Comparison of ENCODE assay signal across 8 cellular contexts in the genomic region with DNA sequence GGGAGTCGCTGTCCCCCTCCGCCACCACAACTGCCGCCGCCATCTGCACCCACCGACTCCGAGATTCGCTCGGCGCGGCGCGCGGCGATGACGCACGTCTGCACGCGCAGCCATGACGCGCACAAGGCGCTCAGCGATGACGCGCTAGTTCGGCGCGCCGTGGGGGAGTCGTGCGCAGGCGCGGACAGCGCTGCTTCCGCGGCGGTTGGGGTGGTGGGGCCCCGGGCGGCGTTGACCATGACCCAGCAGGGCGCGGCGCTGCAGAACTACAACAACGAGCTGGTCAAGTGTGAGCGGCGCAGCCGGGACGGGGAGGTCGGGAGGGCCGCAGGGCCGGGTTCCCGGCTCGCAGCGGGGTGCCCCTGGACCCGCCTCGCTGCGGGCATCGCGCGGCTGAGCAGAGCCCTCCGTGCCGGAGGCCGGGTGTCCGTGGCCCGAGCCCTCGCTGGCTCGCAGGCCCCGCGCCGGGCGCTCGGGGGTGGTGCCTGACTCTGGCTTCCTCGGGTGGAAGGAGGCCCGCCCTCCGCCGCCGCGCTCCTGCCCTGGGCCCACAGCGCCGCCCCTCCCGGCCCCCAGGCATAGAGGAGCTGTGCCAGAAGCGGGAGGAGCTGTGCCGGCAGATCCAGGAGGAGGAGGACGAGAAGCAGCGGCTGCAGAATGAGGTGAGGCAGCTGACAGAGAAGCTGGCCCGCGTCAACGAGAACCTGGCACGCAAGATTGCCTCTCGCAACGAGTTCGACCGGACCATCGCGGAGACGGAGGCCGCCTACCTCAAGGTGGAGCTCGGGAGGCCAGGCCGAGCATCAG. TPM values are rescaled to one million over a fixed set of nuclear protein-coding genes. Genes with fewer than 3 reads are reported as not detected.
A peak's percentile ranks its signal among the peaks of the same experiment; 100 is the strongest.
DNase-seq lines count a peak whose midpoint lies in the region; ATAC-seq and TF ChIP-seq lines count a peak whose summit lies in the region.

A gene with protein sequence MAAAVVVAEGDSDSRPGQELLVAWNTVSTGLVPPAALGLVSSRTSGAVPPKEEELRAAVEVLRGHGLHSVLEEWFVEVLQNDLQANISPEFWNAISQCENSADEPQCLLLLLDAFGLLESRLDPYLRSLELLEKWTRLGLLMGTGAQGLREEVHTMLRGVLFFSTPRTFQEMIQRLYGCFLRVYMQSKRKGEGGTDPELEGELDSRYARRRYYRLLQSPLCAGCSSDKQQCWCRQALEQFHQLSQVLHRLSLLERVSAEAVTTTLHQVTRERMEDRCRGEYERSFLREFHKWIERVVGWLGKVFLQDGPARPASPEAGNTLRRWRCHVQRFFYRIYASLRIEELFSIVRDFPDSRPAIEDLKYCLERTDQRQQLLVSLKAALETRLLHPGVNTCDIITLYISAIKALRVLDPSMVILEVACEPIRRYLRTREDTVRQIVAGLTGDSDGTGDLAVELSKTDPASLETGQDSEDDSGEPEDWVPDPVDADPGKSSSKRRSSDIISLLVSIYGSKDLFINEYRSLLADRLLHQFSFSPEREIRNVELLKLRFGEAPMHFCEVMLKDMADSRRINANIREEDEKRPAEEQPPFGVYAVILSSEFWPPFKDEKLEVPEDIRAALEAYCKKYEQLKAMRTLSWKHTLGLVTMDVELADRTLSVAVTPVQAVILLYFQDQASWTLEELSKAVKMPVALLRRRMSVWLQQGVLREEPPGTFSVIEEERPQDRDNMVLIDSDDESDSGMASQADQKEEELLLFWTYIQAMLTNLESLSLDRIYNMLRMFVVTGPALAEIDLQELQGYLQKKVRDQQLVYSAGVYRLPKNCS (minus strand): TSS at position 71 of the 807 bp plus-strand sequence. CDS start 28 bp downstream, at position 43.
A gene with protein sequence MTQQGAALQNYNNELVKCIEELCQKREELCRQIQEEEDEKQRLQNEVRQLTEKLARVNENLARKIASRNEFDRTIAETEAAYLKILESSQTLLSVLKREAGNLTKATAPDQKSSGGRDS (plus strand): TSS at position 187 of the 807 bp plus-strand sequence. CDS start 51 bp downstream, at position 238.

- H3K4me1 Mint-ChIP-seq in activated T-cell treated with anti-CD3 and anti-CD28 coated beads, Interleukin-2, amount 50 U/mL, for 24 hours (ENCODE audit: low read depth): peaks cover 49% of the 10 kb centered on the region

- no peak within 1 kb of the TSS; the same call in 1 of the 2 replicates for H2BK120ac ChIP-seq in IMR-90 (ENCODE audit: low read depth, low read length)

- H3K27me3 ChIP-seq in IMR-90 (ENCODE audit: control insufficient read depth, insufficient read depth, low read length): no peaks in the 10 kb centered on the region
- H3K27me3 ChIP-seq in PC-9 (ENCODE audit: insufficient read depth, low read depth): no peaks in the 10 kb centered on the region

- peak within 1 kb of the TSS; percentile 41 for H3K56ac ChIP-seq in IMR-90 (ENCODE audit: extremely low read depth, insufficient read depth, low read length)

- H3K9me1 ChIP-seq in IMR-90 (ENCODE audit: insufficient read depth, low read length): no peaks in the 10 kb centered on the region

- peaks cover 38% of the 10 kb centered on the region for H3K79me2 ChIP-seq in PC-9 (ENCODE audit: low read depth)

- peak within 1 kb of the TSS; percentile 84 for H2BK5ac ChIP-seq in IMR-90 (ENCODE audit: low read depth, low read length, poor library complexity, severe bottlenecking)

- peak within 1 kb of the TSS; percentile 84 for H2AK5ac ChIP-seq in IMR-90 (ENCODE audit: low read depth, low read length)

- dilution Hi-C loops in IMR-90 (cut with HindIII; ENCODE audit: low sequenced_read_pairs, unreplicated experiment): no loop called here

- H3K9me3 Mint-ChIP-seq in activated T-cell treated with anti-CD3 and anti-CD28 coated beads, Interleukin-2, amount 50 U/mL, for 24 hours: no peaks in the 10 kb centered on the region

- H3K4me3 ChIP-seq in IMR-90 (ENCODE audit: insufficient read depth, low read depth, low read length): peak within 1 kb of the TSS; percentile 91
- peak within 1 kb of the TSS; percentile 97 for H3K4me3 ChIP-seq in PC-9

- TF ChIP-seq CTCF in IMR-90 (conservative IDR thresholded peaks at IDR 0.05; ENCODE audit: low read depth, low read length): peak; percentile 50
- peak; percentile 44; the same call in 1 of the 2 replicates for TF ChIP-seq CTCF in PC-9 (conservative IDR thresholded peaks at IDR 0.05)

- peak within 1 kb of the TSS; percentile 66 for H4K91ac ChIP-seq in IMR-90 (ENCODE audit: insufficient read depth, low read depth, low read length)

- peak within 1 kb of the TSS; percentile 84 for H3K9ac ChIP-seq in IMR-90 (ENCODE audit: low read depth, low read length)

- peaks cover 5 to 62% of the 10 kb centered on the region in 2 experiments for H3K79me1 ChIP-seq in IMR-90 (ENCODE audit: low read depth in 1 of 2, low read length in 2 of 2)

- H3K4ac ChIP-seq in IMR-90 (ENCODE audit: low read depth, low read length): peak within 1 kb of the TSS; percentile 79

- H3K9me3 ChIP-seq in IMR-90 (ENCODE audit: control insufficient read depth, insufficient read depth, low read length) (no peaks in the 10 kb centered on the region), PC-9 (ENCODE audit: insufficient read depth, low read depth) (no peaks in the 10 kb centered on the region)

- H3K9me2 ChIP-seq in PC-9 (ENCODE audit: insufficient read depth): no peaks in the 10 kb centered on the region

- BruUV-seq in IMR-90 (replicated peaks; lab: Mats Ljungman, UMichigan) (no TSS peak), PC-9 (replicated peaks; lab: Mats Ljungman, UMichigan) (no TSS peak)

- in situ Hi-C loops in IMR-90 (cut with MboI; ENCODE audit: low sequenced_read_pairs): no loop called here

- H4K8ac ChIP-seq in IMR-90 (ENCODE audit: low read depth in 2 of 2, low read length in 2 of 2): peak within 1 kb of the TSS; percentile 69 to 97

- H3K27ac ChIP-seq in IMR-90 (ENCODE audit: insufficient read depth, low read length) (peak within 1 kb of the TSS; percentile 73), PC-9 (peak within 1 kb of the TSS; percentile 74)

- H3K23ac ChIP-seq in IMR-90 (ENCODE audit: low read depth, low read length): peak within 1 kb of the TSS; percentile 35; the same call in 1 of the 2 replicates

- H2AK9ac ChIP-seq in IMR-90 (replicated peaks; ENCODE audit: low read depth, low read length, poor library complexity): peak within 1 kb of the TSS; percentile 96

- H4K20me1 ChIP-seq in IMR-90 (ENCODE audit: insufficient read depth, low read length) (peaks cover 22% of the 10 kb centered on the region), PC-9 (ENCODE audit: insufficient read depth) (peaks cover 23% of the 10 kb centered on the region)

- peak within 1 kb of the TSS; percentile 96 for H3K4me3 Mint-ChIP-seq in activated T-cell treated with anti-CD3 and anti-CD28 coated beads, Interleukin-2, amount 50 U/mL, for 24 hours

- H2AFZ ChIP-seq in IMR-90 (replicated peaks; ENCODE audit: low read length, poor library complexity) (peak within 1 kb of the TSS; percentile 99), PC-9 (peak within 1 kb of the TSS; percentile 93)

- no peak within 1 kb of the TSS for H3K18ac ChIP-seq in IMR-90 (ENCODE audit: low read depth, low read length)

- H2BK15ac ChIP-seq in IMR-90 (ENCODE audit: low read depth, low read length): no peak within 1 kb of the TSS

- H3K4me1 ChIP-seq in IMR-90 (ENCODE audit: control insufficient read depth, insufficient read depth, low read length): peaks cover 16% of the 10 kb centered on the region
- H3K4me1 ChIP-seq in PC-9 (replicated peaks; ENCODE audit: insufficient read depth): peaks cover 33% of the 10 kb centered on the region

- H3K14ac ChIP-seq in IMR-90 (replicated peaks; ENCODE audit: low read depth, low read length): peak within 1 kb of the TSS; percentile 77

- peaks cover 18% of the 10 kb centered on the region for H3F3A ChIP-seq in PC-9 (ENCODE audit: insufficient read depth, low read depth)

- TF ChIP-seq RAD21 in IMR-90 (IDR thresholded peaks at IDR 0.05; ENCODE audit: low read length): peak; percentile 42

- peak; percentile 80 for DNase-seq in DMS153 (lab: John Stamatoyannopoulos, UW)
- DNase-seq in IMR-90: peak; percentile 92
- peak; percentile 81 to 98 for DNase-seq in PC-9
- peak; percentile 98 for DNase-seq in activated T-cell treated with anti-CD3 and anti-CD28 coated beads, Interleukin-2, amount 50 U/mL, for 24 hours
- DNase-seq in myocyte (ENCODE audit: low read depth): peak; percentile 94
- peak; percentile 82 to 94 for DNase-seq in stimulated activated CD8-positive, alpha-beta memory T cell treated with anti-CD3 and anti-CD28 coated beads, Interleukin-7, amount 100 ng/mL, for 48 hours (ENCODE audit: extremely low read depth in 1 of 2, low read depth in 1 of 2)

- H2BK20ac ChIP-seq in IMR-90 (ENCODE audit: low read depth, low read length): no peak within 1 kb of the TSS

- no peaks in the 10 kb centered on the region for H3K27me3 Mint-ChIP-seq in activated T-cell treated with anti-CD3 and anti-CD28 coated beads, Interleukin-2, amount 50 U/mL, for 24 hours

- WGBS in IMR-90 (ENCODE audit: extremely low coverage in 2 of 2, insufficient read length in 1 of 2), 2 experiments: 0% methylated on average over 81 of the region's 98 CpGs; no CpG with 5 or more reads in 1 of the 2 experiments

- TF ChIP-seq POLR2A in IMR-90 (IDR thresholded peaks at IDR 0.05; ENCODE audit: low read depth, low read length): peak; percentile 86

- ATAC-seq in GM21526 (IDR thresholded peaks at IDR 0.05; ENCODE audit: low FRiP score, unreplicated experiment): peak; percentile 63
- peak; percentile 91 for ATAC-seq in IMR-90 (ENCODE audit: low read depth)
- ATAC-seq in esophagus mucosa: peak; percentile 84

- H4K5ac ChIP-seq in IMR-90 (ENCODE audit: low read depth, low read length): peak within 1 kb of the TSS; percentile 81

- POLR2A ChIA-PET in IMR-90 (lab: Charles Lee; ENCODE audit: unreplicated experiment) (interaction anchor here (0.9 to 1.3 kb wide), 3 partner anchors 11 to 52 kb away, joined by 3 read pairs; a partner anchor contains a TSS), PC-9 (lab: Charles Lee; ENCODE audit: unreplicated experiment) (interaction anchor here (0.5 to 1.8 kb wide), 17 partner anchors 9 to 411 kb away, joined by 3 to 14 read pairs (median 5); a partner anchor contains a TSS)

- intact Hi-C loops in IMR-90 (cut with micrococcal nuclease): loop anchor here (1.0 kb wide), 1 partner anchor 12 kb away; a partner anchor contains a TSS
- intact Hi-C loops in PC-9 (cut with micrococcal nuclease; ENCODE audit: unreplicated experiment): loop anchor here (1.0 to 2.0 kb wide), 5 partner anchors 12 to 60 kb away; a partner anchor contains a TSS

- CTCF ChIA-PET in IMR-90 (lab: Yijun Ruan, JAX) (interaction anchor here (0.6 to 0.9 kb wide), 2 partner anchors 48 to 125 kb away, joined by 3 read pairs; no protein-coding TSS in a partner anchor), PC-9 (lab: Charles Lee) (interaction anchor here (0.5 to 2.8 kb wide), 9 partner anchors 12 to 402 kb away, joined by 3 to 17 read pairs (median 3); a partner anchor contains a TSS)

- peak within 1 kb of the TSS; percentile 89 for H3K4me2 ChIP-seq in IMR-90 (ENCODE audit: low read depth, low read length)
- peak within 1 kb of the TSS; percentile 92 for H3K4me2 ChIP-seq in PC-9

- peak within 1 kb of the TSS; percentile 97 for H3K27ac Mint-ChIP-seq in activated T-cell treated with anti-CD3 and anti-CD28 coated beads, Interleukin-2, amount 50 U/mL, for 24 hours

- H3K36me3 ChIP-seq in IMR-90 (ENCODE audit: control insufficient read depth, insufficient read depth, low read length) (peaks cover 51% of the 10 kb centered on the region), PC-9 (ENCODE audit: low read depth) (no peaks in the 10 kb centered on the region)

- H3K36me3 Mint-ChIP-seq in activated T-cell treated with anti-CD3 and anti-CD28 coated beads, Interleukin-2, amount 50 U/mL, for 24 hours (ENCODE audit: low read depth): peaks cover 68% of the 10 kb centered on the region

RNA-seq across cellular contexts. Expression of the first gene that starts in this region (rescaled TPM):
- total RNA-seq in IMR-90 (2012; rRNA removed) (9.3 and 9.4 TPM in 2 replicates), PC-9 (2021) (92.1 and 95.4 TPM in 2 replicates), esophagus mucosa (25.0 TPM), myocyte (28.7 and 30.6 TPM in 2 replicates)
- 29.5 and 34.3 TPM in 2 replicates for polyA plus RNA-seq in IMR-90 (2012; rRNA removed)
- polyA plus RNA-seq in IMR-90 (2012; cell fraction: cytosol; rRNA removed): 18.0 and 23.4 TPM in 2 replicates
- 171 and 370 TPM in 2 replicates for polyA plus RNA-seq in IMR-90 (2012; cell fraction: nucleus; rRNA removed; ENCODE audit: low replicate concordance)
- 34.6 TPM for polyA plus RNA-seq in myocyte (2012)

RNA-seq across cellular contexts. Expression of the second gene that starts in this region (rescaled TPM):
- 55.7 and 63.9 TPM in 2 replicates for total RNA-seq in IMR-90 (2012; rRNA removed)
- 86.7 and 107 TPM in 2 replicates for polyA plus RNA-seq in IMR-90 (2012; rRNA removed)
- polyA plus RNA-seq in IMR-90 (2012; cell fraction: cytosol; rRNA removed): 102 and 149 TPM in 2 replicates
- polyA plus RNA-seq in IMR-90 (2012; cell fraction: nucleus; rRNA removed; ENCODE audit: low replicate concordance): 40.6 and 69.4 TPM in 2 replicates
- total RNA-seq in PC-9 (2021): 98.7 and 109 TPM in 2 replicates
- total RNA-seq in esophagus mucosa: 86.8 TPM
- 143 and 158 TPM in 2 replicates for total RNA-seq in myocyte
- polyA plus RNA-seq in myocyte (2012): 102 TPM

Comparison
In these comparisons a context has a peak if more than half of its experiments do, and no peak if none do; other contexts are left out.
1. Peak in every context shown above with its lines: DNase-seq, ATAC-seq, H3K4me3 ChIP-seq and H3K27ac ChIP-seq.